Comparison of ENCODE assay signal across 30 cellular contexts in the genomic region with DNA sequence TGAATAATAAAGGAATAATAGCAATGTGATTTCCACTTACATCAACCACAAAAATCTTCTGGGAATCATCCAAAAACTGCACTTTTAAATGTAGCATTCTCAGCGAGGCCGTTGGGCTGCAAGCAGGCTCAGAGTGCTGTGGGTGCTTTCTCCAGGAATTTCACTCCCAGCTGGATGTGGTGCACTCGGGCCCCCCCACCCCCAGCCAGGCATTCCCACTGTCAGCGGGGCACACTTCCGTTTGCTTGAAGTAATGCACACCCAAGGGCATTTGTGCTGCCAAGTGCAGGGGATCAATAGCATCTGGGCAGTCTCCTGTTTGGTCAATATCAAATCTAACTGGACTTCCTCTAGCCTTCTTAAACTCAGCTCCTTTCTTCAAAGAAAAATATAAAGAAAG. TPM values are rescaled to one million over a fixed set of nuclear protein-coding genes. Genes with fewer than 3 reads are reported as not detected.
A peak's percentile ranks its signal among the peaks of the same experiment; 100 is the strongest.
DNase-seq lines count a peak whose midpoint lies in the region; ATAC-seq and TF ChIP-seq lines count a peak whose summit lies in the region.
"Had no signal": no experiment of that assay in that cellular context is flagged by ENCODE, and none has a peak within 500 bp of the region (broad histone marks: within the 10 kb centered on the region; RNA-seq: fewer than 3 reads in every experiment).

A gene with protein sequence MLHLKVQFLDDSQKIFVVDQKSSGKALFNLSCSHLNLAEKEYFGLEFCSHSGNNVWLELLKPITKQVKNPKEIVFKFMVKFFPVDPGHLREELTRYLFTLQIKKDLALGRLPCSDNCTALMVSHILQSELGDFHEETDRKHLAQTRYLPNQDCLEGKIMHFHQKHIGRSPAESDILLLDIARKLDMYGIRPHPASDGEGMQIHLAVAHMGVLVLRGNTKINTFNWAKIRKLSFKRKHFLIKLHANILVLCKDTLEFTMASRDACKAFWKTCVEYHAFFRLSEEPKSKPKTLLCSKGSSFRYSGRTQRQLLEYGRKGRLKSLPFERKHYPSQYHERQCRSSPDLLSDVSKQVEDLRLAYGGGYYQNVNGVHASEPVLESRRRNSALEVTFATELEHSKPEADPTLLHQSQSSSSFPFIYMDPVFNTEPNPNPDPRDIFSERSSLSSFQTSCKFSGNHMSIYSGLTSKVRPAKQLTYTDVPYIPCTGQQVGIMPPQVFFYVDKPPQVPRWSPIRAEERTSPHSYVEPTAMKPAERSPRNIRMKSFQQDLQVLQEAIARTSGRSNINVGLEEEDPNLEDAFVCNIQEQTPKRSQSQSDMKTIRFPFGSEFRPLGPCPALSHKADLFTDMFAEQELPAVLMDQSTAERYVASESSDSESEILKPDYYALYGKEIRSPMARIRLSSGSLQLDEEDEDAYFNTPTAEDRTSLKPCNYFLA (minus strand): TSS at position 273 of the 400 bp plus-strand sequence. CDS start 176 bp downstream, at position 97.

- H3K9me3 Mint-ChIP-seq in WTC11 (peaks cover 7% of the 10 kb centered on the region), nephron progenitor cell (peaks cover 16% of the 10 kb centered on the region), T-cell (no peaks in the 10 kb centered on the region)
- H3K9me3 Mint-ChIP-seq: activated naive CD4-positive, alpha-beta T cell treated with anti-CD3 and anti-CD28 coated beads, Interleukin-2, amount 10 ng/mL, durations not matched to agents 7 days and 5 days; activated T-helper 1 cell treated with anti-CD3 and anti-CD28 coated beads, Interleukin-12 subunit alpha, Interleukin-12 subunit beta, Interleukin-2, Interleukin-4 antibody, amounts not matched to agents 30 ng/mL and 10 ng/mL and 1 ng/mL, durations not matched to agents 14 hours and 24 hours and 36 hours had no signal

- ATAC-seq in WTC11 (no peak), HG03439 (IDR thresholded peaks at IDR 0.05; ENCODE audit: unreplicated experiment) (no peak), GM19324 (IDR thresholded peaks at IDR 0.05; ENCODE audit: low FRiP score, unreplicated experiment) (no peak), T-cell (replicated peaks in 1 of 4) (no peak)
- ATAC-seq: gastrocnemius medialis, K562, Panc1, psoas muscle, T-helper 17 cell had no signal

- POLR2A ChIA-PET in WTC11 (lab: Charles Lee): no interaction called here
- POLR2A ChIA-PET in T-cell (lab: Charles Lee): interaction anchor here in 1 of 2 donors (0.6 kb wide), 1 partner anchor 320 kb away, joined by 3 read pairs; no protein-coding TSS in a partner anchor

- no peak for TF ChIP-seq CTCF in WTC11 (IDR thresholded peaks at IDR 0.05)
- no peak for TF ChIP-seq CTCF in fibroblast of pulmonary artery (IDR thresholded peaks at IDR 0.05; ENCODE audit: low read length, missing control alignments)
- TF ChIP-seq CTCF in nephron progenitor cell (IDR thresholded peaks at IDR 0.05): no peak

- H3K27me3 Mint-ChIP-seq in WTC11 (ENCODE audit: low read depth): peaks cover 3% of the 10 kb centered on the region
- H3K27me3 Mint-ChIP-seq in nephron progenitor cell (ENCODE audit: low read depth, poor library complexity): peaks cover 13% of the 10 kb centered on the region
- H3K27me3 Mint-ChIP-seq in T-cell: peaks cover 7 to 37% of the 10 kb centered on the region in 2 donors
- H3K27me3 Mint-ChIP-seq: activated naive CD4-positive, alpha-beta T cell treated with anti-CD3 and anti-CD28 coated beads, Interleukin-2, amount 10 ng/mL, durations not matched to agents 7 days and 5 days; T-helper 17 cell had no signal

- CTCF ChIA-PET in WTC11 (lab: Charles Lee): no interaction called here
- CTCF ChIA-PET in T-cell (lab: Charles Lee): no interaction called here

- H3K4me3 ChIP-seq in fibroblast of pulmonary artery (replicated peaks; ENCODE audit: low read depth, low read length): no peak within 1 kb of the TSS
- H3K4me3 ChIP-seq: ascending aorta, gastrocnemius medialis, K562, lung, psoas muscle, skin epidermis, upper lobe of left lung had no signal

- DNase-seq in COLO829 (ENCODE audit: low spot score): peak; percentile 7
- peak; percentile 15 for DNase-seq in WTC11 (ENCODE audit: low spot score)
- DNase-seq in fibroblast of pulmonary artery (ENCODE audit: low read depth): peak; percentile 6
- DNase-seq in nephron progenitor cell: peak; percentile 34
- no peak for DNase-seq in RKO (ENCODE audit: low spot score)
- DNase-seq in T-cell: no peak
- DNase-seq: activated CD4-positive, alpha-beta T cell treated with anti-CD3 and anti-CD28 coated beads for 48 hours; activated naive CD4-positive, alpha-beta T cell treated with anti-CD3 and anti-CD28 coated beads, Interleukin-2, amount 10 ng/mL, durations not matched to agents 7 days and 5 days; DMS53; effector CD8-positive, alpha-beta T cell; gastrocnemius medialis; NCI-H1436; NCI-H510A treated with DMSO at 0.1 percent for 48 hours; psoas muscle; stimulated activated CD4-positive, alpha-beta T cell treated with anti-CD3 and anti-CD28 coated beads, Interleukin-2, amount 100 ng/mL, for 24 hours; T-helper 17 cell had no signal

- H3K36me3 Mint-ChIP-seq in WTC11 (peaks cover 10% of the 10 kb centered on the region), nephron progenitor cell (ENCODE audit: low read depth) (peaks cover 7% of the 10 kb centered on the region), T-cell (no peaks in the 10 kb centered on the region)
- H3K36me3 Mint-ChIP-seq: activated naive CD4-positive, alpha-beta T cell treated with anti-CD3 and anti-CD28 coated beads, Interleukin-2, amount 10 ng/mL, durations not matched to agents 7 days and 5 days had no signal

- no peak within 1 kb of the TSS for H3K4me3 Mint-ChIP-seq in WTC11
- H3K4me3 Mint-ChIP-seq in nephron progenitor cell: no peak within 1 kb of the TSS
- no peak within 1 kb of the TSS for H3K4me3 Mint-ChIP-seq in T-cell
- H3K4me3 Mint-ChIP-seq: activated naive CD4-positive, alpha-beta T cell treated with anti-CD3 and anti-CD28 coated beads, Interleukin-2, amount 10 ng/mL, durations not matched to agents 7 days and 5 days; activated T-helper 1 cell treated with anti-CD3 and anti-CD28 coated beads, Interleukin-12 subunit alpha, Interleukin-12 subunit beta, Interleukin-2, Interleukin-4 antibody, amounts not matched to agents 30 ng/mL and 10 ng/mL and 1 ng/mL, durations not matched to agents 14 hours and 24 hours and 36 hours; B cell; T-helper 17 cell had no signal

- peaks cover 4% of the 10 kb centered on the region; the same call in 1 of the 2 replicates for H3K4me1 Mint-ChIP-seq in WTC11
- peaks cover 10% of the 10 kb centered on the region for H3K4me1 Mint-ChIP-seq in nephron progenitor cell
- no peaks in the 10 kb centered on the region for H3K4me1 Mint-ChIP-seq in T-cell
- H3K4me1 Mint-ChIP-seq: activated naive CD4-positive, alpha-beta T cell treated with anti-CD3 and anti-CD28 coated beads, Interleukin-2, amount 10 ng/mL, durations not matched to agents 7 days and 5 days; B cell; T-helper 17 cell had no signal

- H3K27ac Mint-ChIP-seq in WTC11 (no peak within 1 kb of the TSS), nephron progenitor cell (no peak within 1 kb of the TSS), T-cell (no peak within 1 kb of the TSS)
- H3K27ac Mint-ChIP-seq: activated naive CD4-positive, alpha-beta T cell treated with anti-CD3 and anti-CD28 coated beads, Interleukin-2, amount 10 ng/mL, durations not matched to agents 7 days and 5 days; activated T-helper 1 cell treated with anti-CD3 and anti-CD28 coated beads, Interleukin-12 subunit alpha, Interleukin-12 subunit beta, Interleukin-2, Interleukin-4 antibody, amounts not matched to agents 30 ng/mL and 10 ng/mL and 1 ng/mL, durations not matched to agents 14 hours and 24 hours and 36 hours; B cell; T-helper 17 cell had no signal

TF ChIP-seq in WTC11, 78 proteins besides CTCF, POLR2A, EP300 and RAD21 (continues in another document):
- TF ChIP-seq ZNF423 (CRISPR knock-in tag; IDR thresholded peaks at IDR 0.05): no peak
- TF ChIP-seq GRHL2 (CRISPR knock-in tag; IDR thresholded peaks at IDR 0.05; ENCODE audit: insufficient replicate concordance, severe bottlenecking): no peak
- no peak for TF ChIP-seq CREM (CRISPR knock-in tag; IDR thresholded peaks at IDR 0.05)
- TF ChIP-seq ZNF232 (CRISPR knock-in tag; IDR thresholded peaks at IDR 0.05): no peak
- TF ChIP-seq ELF4 (CRISPR knock-in tag; IDR thresholded peaks at IDR 0.05; ENCODE audit: low read depth): no peak
- TF ChIP-seq MXD4 (CRISPR knock-in tag; IDR thresholded peaks at IDR 0.05; ENCODE audit: borderline replicate concordance): no peak
- no peak for TF ChIP-seq ATF1 (CRISPR knock-in tag; IDR thresholded peaks at IDR 0.05)
- TF ChIP-seq ZNF121 (CRISPR knock-in tag; IDR thresholded peaks at IDR 0.05): no peak
- TF ChIP-seq ZNF138 (CRISPR knock-in tag; conservative IDR thresholded peaks at IDR 0.05): no peak
- TF ChIP-seq, protein P1, sequence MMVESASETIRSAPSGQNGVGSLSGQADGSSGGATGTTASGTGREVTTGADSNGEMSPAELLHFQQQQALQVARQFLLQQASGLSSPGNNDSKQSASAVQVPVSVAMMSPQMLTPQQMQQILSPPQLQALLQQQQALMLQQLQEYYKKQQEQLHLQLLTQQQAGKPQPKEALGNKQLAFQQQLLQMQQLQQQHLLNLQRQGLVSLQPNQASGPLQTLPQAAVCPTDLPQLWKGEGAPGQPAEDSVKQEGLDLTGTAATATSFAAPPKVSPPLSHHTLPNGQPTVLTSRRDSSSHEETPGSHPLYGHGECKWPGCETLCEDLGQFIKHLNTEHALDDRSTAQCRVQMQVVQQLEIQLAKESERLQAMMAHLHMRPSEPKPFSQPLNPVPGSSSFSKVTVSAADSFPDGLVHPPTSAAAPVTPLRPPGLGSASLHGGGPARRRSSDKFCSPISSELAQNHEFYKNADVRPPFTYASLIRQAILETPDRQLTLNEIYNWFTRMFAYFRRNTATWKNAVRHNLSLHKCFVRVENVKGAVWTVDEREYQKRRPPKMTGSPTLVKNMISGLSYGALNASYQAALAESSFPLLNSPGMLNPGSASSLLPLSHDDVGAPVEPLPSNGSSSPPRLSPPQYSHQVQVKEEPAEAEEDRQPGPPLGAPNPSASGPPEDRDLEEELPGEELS (CRISPR knock-in tag; IDR thresholded peaks at IDR 0.05): no peak
- no peak for TF ChIP-seq TP53 (CRISPR knock-in tag; IDR thresholded peaks at IDR 0.05)
- TF ChIP-seq FOXK1 (CRISPR knock-in tag; IDR thresholded peaks at IDR 0.05): no peak
- TF ChIP-seq ESRRA (CRISPR knock-in tag; IDR thresholded peaks at IDR 0.05; ENCODE audit: borderline replicate concordance): no peak
- no peak for TF ChIP-seq NR1H2 (CRISPR knock-in tag; IDR thresholded peaks at IDR 0.05)
- TF ChIP-seq, protein P2, sequence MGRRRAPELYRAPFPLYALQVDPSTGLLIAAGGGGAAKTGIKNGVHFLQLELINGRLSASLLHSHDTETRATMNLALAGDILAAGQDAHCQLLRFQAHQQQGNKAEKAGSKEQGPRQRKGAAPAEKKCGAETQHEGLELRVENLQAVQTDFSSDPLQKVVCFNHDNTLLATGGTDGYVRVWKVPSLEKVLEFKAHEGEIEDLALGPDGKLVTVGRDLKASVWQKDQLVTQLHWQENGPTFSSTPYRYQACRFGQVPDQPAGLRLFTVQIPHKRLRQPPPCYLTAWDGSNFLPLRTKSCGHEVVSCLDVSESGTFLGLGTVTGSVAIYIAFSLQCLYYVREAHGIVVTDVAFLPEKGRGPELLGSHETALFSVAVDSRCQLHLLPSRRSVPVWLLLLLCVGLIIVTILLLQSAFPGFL (CRISPR knock-in tag; IDR thresholded peaks at IDR 0.05; ENCODE audit: borderline replicate concordance): no peak

RNA-seq across cellular contexts. Expression of the gene that starts here (rescaled TPM):
- not detected in 3 replicates for total RNA-seq in WTC11 (2021)
- total RNA-seq in T-cell: not detected
- total RNA-seq: activated T-helper 1 cell treated with anti-CD3 and anti-CD28 coated beads, Interleukin-12 subunit alpha, Interleukin-12 subunit beta, Interleukin-2, Interleukin-4 antibody, amounts not matched to agents 30 ng/mL and 10 ng/mL and 1 ng/mL, durations not matched to agents 14 hours and 24 hours and 36 hours; ascending aorta; B cell; cerebellum; gastrocnemius medialis; H4; HT-29; K562; kidney epithelial cell; lung; T-helper 17 cell; upper lobe of left lung had no signal

Comparison
In these comparisons a context has a peak if more than half of its experiments do, and no peak if none do; other contexts are left out.
1. Peak in DNase-seq in WTC11; RNA of the gene not detected or under 1 TPM.
2. DNase-seq: peak in COLO829 (single experiment), fibroblast of pulmonary artery (single experiment) and nephron progenitor cell (single experiment); none in RKO (single experiment) and T-cell (0 of 34).